ENCODE assay signal across 25 cellular contexts in genomic region chr11:111019449-111019848, GRCh38.
A peak's percentile ranks its signal among the peaks of the same experiment; 100 is the strongest.
DNase-seq lines count a peak whose midpoint lies in the region; ATAC-seq and TF ChIP-seq lines count a peak whose summit lies in the region.
"Had no signal": no experiment of that assay in that cellular context is flagged by ENCODE, and none has a peak within 500 bp of the region (broad histone marks: within the 10 kb centered on the region; RNA-seq: fewer than 3 reads in every experiment).

No MANE protein-coding gene starts in this region.

- CTCF ChIA-PET in GM10248 (lab: Yijun Ruan, JAX), result no interaction called here

- POLR2A ChIA-PET in GM10248 (lab: Yijun Ruan, JAX), result no interaction called here

- no peak for TF ChIP-seq POLR2A in esophagus muscularis mucosa (IDR thresholded peaks at IDR 0.05; ENCODE audit: low read depth)

- no peak overlapping the region for H3K27ac Mint-ChIP-seq in stimulated activated memory B cell treated with anti-CD40 and anti-IgM and Interleukin-4, amounts not matched to agents 10 μg/mL and 1 μg/mL and 100 μg/mL, for 72 hours
- H3K27ac Mint-ChIP-seq: activated CD8-positive, alpha-beta memory T cell treated with anti-CD3 and anti-CD28 coated beads, Interleukin-2, amount 10 ng/mL, durations not matched to agents 7 days and 5 days; activated naive CD4-positive, alpha-beta T cell treated with anti-CD3 and anti-CD28 coated beads, Interleukin-2, amount 10 ng/mL, durations not matched to agents 7 days and 5 days; activated T-cell treated with anti-CD3 and anti-CD28 coated beads, Interleukin-2, amount 50 U/mL, for 72 hours; endodermal cell; immature natural killer cell; progenitor cell of endocrine pancreas had no signal

- H3K36me3 ChIP-seq in ACC112 (ENCODE audit: insufficient read depth, low read length) (no peaks in the 10 kb centered on the region), esophagus muscularis mucosa (no peaks in the 10 kb centered on the region)
- H3K36me3 ChIP-seq: BLaER1 treated with 17β-estradiol and CSF1 and Interleukin-3, amounts not matched to agents 10 nM and 100 nM; esophagus squamous epithelium had no signal

- no peaks in the 10 kb centered on the region for H3K9me3 Mint-ChIP-seq in stimulated activated memory B cell treated with anti-CD40 and anti-IgM and Interleukin-4, amounts not matched to agents 10 μg/mL and 1 μg/mL and 100 μg/mL, for 72 hours
- H3K9me3 Mint-ChIP-seq: activated naive CD4-positive, alpha-beta T cell treated with anti-CD3 and anti-CD28 coated beads, Interleukin-2, amount 10 ng/mL, durations not matched to agents 7 days and 5 days; activated T-cell treated with anti-CD3 and anti-CD28 coated beads, Interleukin-2, amount 50 U/mL, for 72 hours; endodermal cell had no signal

- H3K4me1 ChIP-seq in ACC112 (ENCODE audit: control insufficient read depth, insufficient read depth, low read length, unreplicated experiment) (no peaks in the 10 kb centered on the region), esophagus muscularis mucosa (peaks cover 0 to 8% (median 6%) of the 10 kb centered on the region in 4 donors)
- H3K4me1 ChIP-seq: esophagus squamous epithelium had no signal

- no peaks in the 10 kb centered on the region for H3K36me3 Mint-ChIP-seq in stimulated activated memory B cell treated with anti-CD40 and anti-IgM and Interleukin-4, amounts not matched to agents 10 μg/mL and 1 μg/mL and 100 μg/mL, for 72 hours
- H3K36me3 Mint-ChIP-seq: activated CD8-positive, alpha-beta memory T cell treated with anti-CD3 and anti-CD28 coated beads, Interleukin-2, amount 10 ng/mL, durations not matched to agents 7 days and 5 days; activated naive CD4-positive, alpha-beta T cell treated with anti-CD3 and anti-CD28 coated beads, Interleukin-2, amount 10 ng/mL, durations not matched to agents 7 days and 5 days; immature natural killer cell had no signal

- peak overlapping the region; percentile 40 for H2AFZ ChIP-seq in ACC112 (ENCODE audit: low read length, unreplicated experiment)

- no peaks in the 10 kb centered on the region for H3K79me2 ChIP-seq in ACC112 (ENCODE audit: control insufficient read depth, insufficient read depth, low read length, unreplicated experiment)

- no peaks in the 10 kb centered on the region for H3K9me3 ChIP-seq in esophagus muscularis mucosa
- H3K9me3 ChIP-seq: BLaER1 treated with 17β-estradiol and CSF1 and Interleukin-3, amounts not matched to agents 10 nM and 100 nM; esophagus squamous epithelium; SK-N-SH had no signal

- peaks cover 7% of the 10 kb centered on the region for H3K4me1 Mint-ChIP-seq in stimulated activated memory B cell treated with anti-CD40 and anti-IgM and Interleukin-4, amounts not matched to agents 10 μg/mL and 1 μg/mL and 100 μg/mL, for 72 hours
- H3K4me1 Mint-ChIP-seq: activated CD8-positive, alpha-beta memory T cell treated with anti-CD3 and anti-CD28 coated beads, Interleukin-2, amount 10 ng/mL, durations not matched to agents 7 days and 5 days; activated naive CD4-positive, alpha-beta T cell treated with anti-CD3 and anti-CD28 coated beads, Interleukin-2, amount 10 ng/mL, durations not matched to agents 7 days and 5 days; immature natural killer cell had no signal

- H3K27ac ChIP-seq in ACC112 (ENCODE audit: low read depth, low read length) (no peak overlapping the region), esophagus muscularis mucosa (replicated peaks in 1 of 4) (peak overlapping the region in 3 of 4 donors; percentile 34 to 57 (median 40))
- H3K27ac ChIP-seq: BLaER1 treated with 17β-estradiol and CSF1 and Interleukin-3, amounts not matched to agents 10 nM and 100 nM had no signal

- H3K4me3 Mint-ChIP-seq in stimulated activated memory B cell treated with anti-CD40 and anti-IgM and Interleukin-4, amounts not matched to agents 10 μg/mL and 1 μg/mL and 100 μg/mL, for 72 hours, result no peak overlapping the region
- H3K4me3 Mint-ChIP-seq: activated CD8-positive, alpha-beta memory T cell treated with anti-CD3 and anti-CD28 coated beads, Interleukin-2, amount 10 ng/mL, durations not matched to agents 7 days and 5 days; activated naive CD4-positive, alpha-beta T cell treated with anti-CD3 and anti-CD28 coated beads, Interleukin-2, amount 10 ng/mL, durations not matched to agents 7 days and 5 days; activated T-cell treated with anti-CD3 and anti-CD28 coated beads, Interleukin-2, amount 50 U/mL, for 72 hours; endodermal cell; immature natural killer cell had no signal

- intact Hi-C loops in esophagus muscularis mucosa (cut with DNase I) (no loop called here), sciatic nerve (cut with DNase I) (no loop called here)

- H3K27me3 Mint-ChIP-seq in stimulated activated memory B cell treated with anti-CD40 and anti-IgM and Interleukin-4, amounts not matched to agents 10 μg/mL and 1 μg/mL and 100 μg/mL, for 72 hours, result peaks cover 18% of the 10 kb centered on the region
- H3K27me3 Mint-ChIP-seq: activated naive CD4-positive, alpha-beta T cell treated with anti-CD3 and anti-CD28 coated beads, Interleukin-2, amount 10 ng/mL, durations not matched to agents 7 days and 5 days had no signal

- H3K4me3 ChIP-seq in ACC112 (ENCODE audit: low read depth, low read length) (no peak overlapping the region), esophagus muscularis mucosa (no peak overlapping the region)
- H3K4me3 ChIP-seq: BLaER1 treated with 17β-estradiol and CSF1 and Interleukin-3, amounts not matched to agents 10 nM and 100 nM; coronary artery; esophagus squamous epithelium had no signal

- peak; percentile 20 for ATAC-seq in sciatic nerve
- ATAC-seq in stimulated activated memory B cell treated with anti-CD40 and anti-IgM and Interleukin-4, amounts not matched to agents 10 μg/mL and 1 μg/mL and 100 μg/mL, for 72 hours, result no peak
- no peak for ATAC-seq in GM21786 (IDR thresholded peaks at IDR 0.05; ENCODE audit: unreplicated experiment)
- ATAC-seq: activated CD8-positive, alpha-beta memory T cell treated with anti-CD3 and anti-CD28 coated beads, Interleukin-2, amount 10 ng/mL, durations not matched to agents 7 days and 5 days; activated T-cell treated with anti-CD3 and anti-CD28 coated beads, Interleukin-2, amount 50 U/mL, for 72 hours had no signal

- peak; percentile 48 to 62 for DNase-seq in NOMO-1 (lab: John Stamatoyannopoulos, UW; ENCODE audit: unreplicated experiment in 2 of 2)
- no peak for DNase-seq in esophagus muscularis mucosa (ENCODE audit: extremely low spot score)
- DNase-seq in sciatic nerve (ENCODE audit: low spot score), result no peak
- no peak for DNase-seq in GM10248 (ENCODE audit: extremely low spot score)
- no peak for DNase-seq in kidney tubule cell (ENCODE audit: low spot score)
- DNase-seq: activated CD4-positive, alpha-beta T cell treated with anti-CD3 and anti-CD28 coated beads, Interleukin-2, amount 50 U/mL, for 1 hour; activated CD8-positive, alpha-beta memory T cell treated with anti-CD3 and anti-CD28 coated beads, Interleukin-2, amount 10 ng/mL, durations not matched to agents 7 days and 5 days; activated naive CD4-positive, alpha-beta T cell treated with anti-CD3 and anti-CD28 coated beads, Interleukin-2, amount 10 ng/mL, durations not matched to agents 7 days and 5 days; activated T-cell treated with anti-CD3 and anti-CD28 coated beads, Interleukin-2, amount 50 U/mL, for 72 hours; Calu3; endodermal cell; esophagus squamous epithelium; hippocampal formation; immature natural killer cell; NCI-H1417; NCI-H2081 treated with DMSO at 0.1 percent for 48 hours; NCI-H446; SK-N-SH; T-helper 9 cell had no signal

- WGBS in esophagus muscularis mucosa, result 59% methylated on average over 6 of the region's 6 CpGs

- H3K27me3 ChIP-seq in ACC112 (ENCODE audit: insufficient read depth, low read length) (no peaks in the 10 kb centered on the region), esophagus muscularis mucosa (no peaks in the 10 kb centered on the region)
- H3K27me3 ChIP-seq: BLaER1 treated with 17β-estradiol and CSF1 and Interleukin-3, amounts not matched to agents 10 nM and 100 nM; esophagus squamous epithelium had no signal

- TF ChIP-seq CTCF in esophagus muscularis mucosa (IDR thresholded peaks at IDR 0.05) (no peak), GM10248 (IDR thresholded peaks at IDR 0.05; ENCODE audit: control extremely low read depth, extremely low read depth, low read depth, missing control alignments) (no peak)

- no peak for TF ChIP-seq EP300 in esophagus muscularis mucosa (IDR thresholded peaks at IDR 0.05)

Comparison
In these comparisons a context has a peak if more than half of its experiments do, and no peak if none do; other contexts are left out.
1. DNase-seq: peak in NOMO-1 (2 of 2); none in esophagus muscularis mucosa (single experiment), sciatic nerve (single experiment), GM10248 (single experiment) and kidney tubule cell (single experiment).